ENCODE assay signal across 9 cellular contexts in the genomic region with DNA sequence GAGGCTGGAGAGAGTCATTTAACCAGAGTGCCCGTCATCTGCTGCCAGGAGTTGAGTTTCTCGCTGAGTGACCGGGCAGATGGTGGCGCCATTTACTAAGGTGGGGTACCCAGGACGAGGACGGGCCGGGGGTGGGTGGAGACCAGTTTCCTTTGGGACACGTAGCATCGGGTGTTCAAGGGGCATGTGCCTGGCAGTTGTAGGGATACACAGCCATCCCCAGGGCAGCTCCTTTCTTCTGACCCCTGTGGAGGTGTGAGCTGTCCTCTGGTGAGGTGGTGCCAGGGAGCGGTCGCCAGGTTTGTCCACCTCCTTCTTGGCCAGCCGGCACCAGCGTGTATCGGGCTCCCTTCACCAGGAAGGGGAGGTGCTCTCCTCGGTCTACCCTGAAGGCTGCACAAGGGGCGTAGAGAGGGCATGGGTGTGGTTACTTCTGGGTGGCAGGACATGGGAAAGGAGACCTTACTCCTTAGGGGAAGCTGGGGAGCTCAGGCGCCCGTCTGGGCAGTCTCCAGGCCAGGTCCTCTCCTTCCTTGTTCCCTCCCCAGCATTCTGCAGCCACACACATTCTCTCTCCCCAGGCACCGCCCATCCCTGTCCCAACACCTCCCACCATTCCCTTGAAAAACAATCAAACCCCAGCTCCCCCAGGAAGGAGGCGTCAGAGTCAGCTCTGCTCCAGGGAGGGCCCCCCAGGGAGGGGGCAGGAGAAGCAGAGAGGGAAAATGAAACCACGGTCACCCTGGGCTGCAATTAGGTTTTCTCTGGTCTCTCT. TPM values are rescaled to one million over a fixed set of nuclear protein-coding genes. Genes with fewer than 3 reads are reported as not detected.
DNase-seq lines count a peak whose midpoint lies in the region; ATAC-seq and TF ChIP-seq lines count a peak whose summit lies in the region.
"Had no signal": no experiment of that assay in that cellular context is flagged by ENCODE, and none has a peak within 500 bp of the region (broad histone marks: within the 10 kb centered on the region; RNA-seq: fewer than 3 reads in every experiment).

No MANE protein-coding gene starts in this region.

- TF ChIP-seq CTCF in AG09319 (IDR thresholded peaks at IDR 0.05; ENCODE audit: low read depth, low read length) (peak; percentile 64), GM20000 (IDR thresholded peaks at IDR 0.05; ENCODE audit: extremely low read depth, missing control alignments) (peak; percentile 70), esophagus muscularis mucosa (IDR thresholded peaks at IDR 0.05) (peak; percentile 59 to 78 (median 65))

- H3K27me3 ChIP-seq in esophagus muscularis mucosa (no peaks in the 10 kb centered on the region), muscle layer of colon (ENCODE audit: control insufficient read depth in 1 of 2, insufficient read depth in 2 of 2, low read length in 2 of 2) (no peaks in the 10 kb centered on the region)

- intact Hi-C loops in esophagus muscularis mucosa (cut with DNase I), result loop anchor here (5.0 to 10.0 kb wide), 4 partner anchors 210 to 500 kb away; no protein-coding TSS in a partner anchor

- H3K4me1 ChIP-seq in esophagus muscularis mucosa (peaks cover 24 to 49% (median 43%) of the 10 kb centered on the region in 4 donors), muscle layer of colon (ENCODE audit: insufficient read depth, low read length) (peaks cover 22% of the 10 kb centered on the region)

- peaks cover 5% of the 10 kb centered on the region for H3K27me3 Mint-ChIP-seq in activated T-cell treated with anti-CD3 and anti-CD28 coated beads, Interleukin-2, amount 50 U/mL, for 4 hours (ENCODE audit: low read depth)

- 13% methylated on average over 14 of the region's 21 CpGs for WGBS in esophagus muscularis mucosa

- H3K9ac ChIP-seq in muscle layer of colon (ENCODE audit: low read length), result peak overlapping the region; percentile 86

- H3K36me3 ChIP-seq in esophagus muscularis mucosa (no peaks in the 10 kb centered on the region), muscle layer of colon (ENCODE audit: insufficient read depth, low read length) (no peaks in the 10 kb centered on the region)

- H3K4me3 ChIP-seq in esophagus muscularis mucosa (peak overlapping the region; percentile 58 to 74 (median 61)), muscle layer of colon (ENCODE audit: low read depth in 1 of 2, low read length in 2 of 2) (peak overlapping the region; percentile 47 to 86)

- H3K27ac ChIP-seq in esophagus muscularis mucosa (replicated peaks in 1 of 4), result peak overlapping the region; percentile 83 to 92 (median 88)
- H3K27ac ChIP-seq in muscle layer of colon (ENCODE audit: low read depth, low read length), result peak overlapping the region; percentile 79
- H3K27ac ChIP-seq: HL-60 had no signal

- no peaks in the 10 kb centered on the region for H3K36me3 Mint-ChIP-seq in activated T-cell treated with anti-CD3 and anti-CD28 coated beads, Interleukin-2, amount 50 U/mL, for 4 hours (ENCODE audit: insufficient read depth)

- DNase-seq in AG09319 (ENCODE audit: extremely low read depth, low read depth), result peak; percentile 73
- DNase-seq in GM20000 (ENCODE audit: low spot score), result peak; percentile 69
- DNase-seq in NCI-H774 (lab: John Stamatoyannopoulos, UW), result peak; percentile 30
- DNase-seq in activated T-cell treated with anti-CD3 and anti-CD28 coated beads, Interleukin-2, amount 50 U/mL, for 4 hours, result peak; percentile 54
- DNase-seq in esophagus muscularis mucosa (ENCODE audit: extremely low spot score), result peak; percentile 97
- peak; percentile 43 for DNase-seq in stimulated activated naive CD4-positive, alpha-beta T cell treated with Interleukin-2 at 50 U/mL for 16 hours (lab: John Stamatoyannopoulos, UW)

- no peak for TF ChIP-seq EP300 in esophagus muscularis mucosa (IDR thresholded peaks at IDR 0.05)

- H3K4me1 Mint-ChIP-seq in activated T-cell treated with anti-CD3 and anti-CD28 coated beads, Interleukin-2, amount 50 U/mL, for 4 hours (ENCODE audit: low read depth), result peaks cover 16% of the 10 kb centered on the region

- ATAC-seq in activated T-cell treated with anti-CD3 and anti-CD28 coated beads, Interleukin-2, amount 50 U/mL, for 4 hours, result peak; percentile 52 to 73
- ATAC-seq in GM21526 (IDR thresholded peaks at IDR 0.05; ENCODE audit: low FRiP score, unreplicated experiment), result no peak

- peak overlapping the region; percentile 70 for H3K4me3 Mint-ChIP-seq in activated T-cell treated with anti-CD3 and anti-CD28 coated beads, Interleukin-2, amount 50 U/mL, for 4 hours

- H3K9me3 Mint-ChIP-seq in activated T-cell treated with anti-CD3 and anti-CD28 coated beads, Interleukin-2, amount 50 U/mL, for 4 hours, result no peaks in the 10 kb centered on the region

- H3K9me3 ChIP-seq in esophagus muscularis mucosa (no peaks in the 10 kb centered on the region), muscle layer of colon (ENCODE audit: low read length) (no peaks in the 10 kb centered on the region)

- no peak for TF ChIP-seq POLR2A in esophagus muscularis mucosa (IDR thresholded peaks at IDR 0.05; ENCODE audit: low read depth)

RNA-seq across cellular contexts. Expression of a gene that starts 10.3 kb away (rescaled TPM):
- total RNA-seq in activated T-cell treated with anti-CD3 and anti-CD28 coated beads, Interleukin-2, amount 50 U/mL, for 4 hours, result under 1 TPM in 1 of 3 donors, not detected in 2; 0.26 TPM
- 1 to 10 TPM in 1 of 4 donors, under 1 TPM in 1, not detected in 2; 0.63 to 3.0 TPM for total RNA-seq in esophagus muscularis mucosa

RNA-seq across cellular contexts. Expression of a gene that starts 20.8 kb away (rescaled TPM):
- total RNA-seq in activated T-cell treated with anti-CD3 and anti-CD28 coated beads, Interleukin-2, amount 50 U/mL, for 4 hours, result 10 to 100 TPM; 18.8 to 32.7 (median 24.5) TPM
- 10 to 100 TPM; 10.1 to 21.0 (median 12.1) TPM for total RNA-seq in esophagus muscularis mucosa

Comparison
In these comparisons a context has a peak if more than half of its experiments do, and no peak if none do; other contexts are left out.
1. DNase-seq: peak in every context shown above with its lines; median percentile 97 in esophagus muscularis mucosa; 73 in AG09319; 69 in GM20000; 54 in activated T-cell treated with anti-CD3 and anti-CD28 coated beads, Interleukin-2, amount 50 U/mL, for 4 hours; 43 in stimulated activated naive CD4-positive, alpha-beta T cell treated with Interleukin-2 at 50 U/mL for 16 hours; 30 in NCI-H774.